ENCODE assay signal across 8 cellular contexts in the genomic region with DNA sequence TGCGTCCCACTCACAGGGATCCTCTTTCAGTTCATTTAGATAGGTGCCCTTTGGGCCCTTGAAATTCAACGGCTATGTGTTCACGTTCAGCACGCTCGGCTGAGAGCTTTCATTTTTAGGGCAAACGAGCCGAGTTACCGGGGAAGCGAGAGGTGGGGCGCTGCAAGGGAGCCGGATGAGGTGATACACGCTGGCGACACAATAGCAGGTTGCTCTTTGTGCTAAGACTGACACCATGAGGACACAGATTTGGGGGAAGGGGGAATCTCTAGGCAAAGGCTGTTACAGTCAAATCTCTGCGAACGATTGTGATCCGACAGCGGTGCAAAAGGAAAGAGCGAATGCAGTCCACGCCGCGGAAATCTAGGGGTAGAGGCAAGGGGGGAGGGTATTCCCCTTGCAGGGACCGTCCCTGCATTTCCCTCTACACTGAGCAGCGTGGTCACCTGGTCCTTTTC. TPM values are rescaled to one million over a fixed set of nuclear protein-coding genes. Genes with fewer than 3 reads are reported as not detected.
DNase-seq lines count a peak whose midpoint lies in the region; ATAC-seq, FAIRE-seq and TF ChIP-seq lines count a peak whose summit lies in the region.

No MANE protein-coding gene starts in this region.

- H3K4me3 ChIP-seq in HCT116 (replicated peaks in 1 of 2; ENCODE audit: low read depth in 1 of 2, low read length in 2 of 2) (peak overlapping the region; percentile 84 to 93), keratinocyte (ENCODE audit: control insufficient read depth in 2 of 3, extremely low read depth in 1 of 3, insufficient read depth in 2 of 3, low read depth in 1 of 3, low read length in 3 of 3) (peak overlapping the region; percentile 69 to 97 (median 78))

- peak overlapping the region; percentile 97 for H3K4me2 ChIP-seq in HCT116 (ENCODE audit: low read length)
- H3K4me2 ChIP-seq in keratinocyte (ENCODE audit: control insufficient read depth, extremely low read depth, insufficient read depth, low read depth, low read length): peak overlapping the region; percentile 99

- H3K27ac ChIP-seq in HCT116 (ENCODE audit: low read depth, low read length): peak overlapping the region; percentile 94
- peak overlapping the region; percentile 96 for H3K27ac ChIP-seq in angular gyrus (ENCODE audit: low read depth, low read length)
- H3K27ac ChIP-seq in keratinocyte (ENCODE audit: control insufficient read depth, insufficient read depth, low read length): peak overlapping the region; percentile 88

- CTCF ChIA-PET in HCT116 (lab: Charles Lee): interaction anchor here (1.5 to 3.1 kb wide), 5 partner anchors 12 to 527 kb away, joined by 5 to 20 read pairs (median 10); no protein-coding TSS in a partner anchor

- intact Hi-C loops in HCT116 (cut with micrococcal nuclease): loop anchor here (2.0 to 5.0 kb wide), 4 partner anchors 18 to 524 kb away; a partner anchor contains a TSS

- peak overlapping the region; percentile 88 for H3K9ac ChIP-seq in HCT116 (ENCODE audit: low read length)
- peak overlapping the region; percentile 86 for H3K9ac ChIP-seq in keratinocyte (ENCODE audit: control insufficient read depth, extremely low read depth, insufficient read depth, low read length)

- dilution Hi-C loops in keratinocyte (cut with MboI; ENCODE audit: extremely low pct_ligation_motif_present, low sequenced_read_pairs): no loop called here

- H3K9me1 ChIP-seq in keratinocyte (ENCODE audit: control insufficient read depth, extremely low read depth, insufficient read depth, low read length): no peaks in the 10 kb centered on the region

- peak; percentile 25 for ATAC-seq in HCT116
- ATAC-seq in stimulated activated naive CD8-positive, alpha-beta T cell treated with anti-CD3 and anti-CD28 coated beads, Interleukin-15, Interleukin-2, amounts not matched to agents 100 U/mL and 50 U/mL, for 24 hours: peak; percentile 15

- H3K27me3 ChIP-seq in HCT116 (ENCODE audit: insufficient read depth, low read length) (no peaks in the 10 kb centered on the region), keratinocyte (ENCODE audit: control insufficient read depth, extremely low read depth, insufficient read depth, low read length) (no peaks in the 10 kb centered on the region)

- no peak for TF ChIP-seq CTCF in HCT116 (IDR thresholded peaks at IDR 0.05 in 2 of 3, conservative IDR thresholded peaks at IDR 0.05 in 1 of 3; ENCODE audit: borderline replicate concordance in 1 of 3, insufficient read depth in 1 of 3, low read depth in 2 of 3, low read length in 2 of 3)
- TF ChIP-seq CTCF in keratinocyte (optimal IDR thresholded peaks at IDR 0.05 in 1 of 3, IDR thresholded peaks at IDR 0.05 in 1 of 3, conservative IDR thresholded peaks at IDR 0.05 in 1 of 3; ENCODE audit: extremely low read depth in 1 of 3, insufficient read depth in 2 of 3, low read length in 3 of 3): peak in 1 of 3 experiments; percentile 9

- peak; percentile 51 to 71 (median 68) for DNase-seq in activated CD4-positive, CD25-positive, alpha-beta regulatory T cell (lab: John Stamatoyannopoulos, UW)
- DNase-seq in activated CD4-positive, CD25-positive, alpha-beta regulatory T cell treated with anti-CD3 and anti-CD28 coated beads, Interleukin-2, amount 50 U/mL, for 72 hours: no peak
- DNase-seq in HCT116 (ENCODE audit: low read depth, low spot score) (no peak), NCI-H69 (lab: John Stamatoyannopoulos, UW) (peak; percentile 78), keratinocyte (ENCODE audit: low read depth, low spot score) (no peak), HT-29 (ENCODE audit: low spot score) (no peak)
- DNase-seq in stimulated activated naive CD8-positive, alpha-beta T cell treated with anti-CD3 and anti-CD28 coated beads, Interleukin-15, Interleukin-2, amounts not matched to agents 100 U/mL and 50 U/mL, for 24 hours: no peak

- RAD21 ChIA-PET in HCT116 (lab: Charles Lee; ENCODE audit: low non-redundant PET in 1 of 2, low total read pairs in 2 of 2, uncharacterized antibody in 2 of 2, unreplicated experiment in 2 of 2): interaction anchor here in 1 of 2 experiments (0.7 to 1.8 kb wide), 4 partner anchors 245 to 526 kb away, joined by 3 to 6 read pairs (median 3); no protein-coding TSS in a partner anchor

- peaks cover 14 to 28% of the 10 kb centered on the region in 2 experiments; a peak in 3 of 4 replicates for H3K4me1 ChIP-seq in HCT116 (ENCODE audit: control insufficient read depth in 1 of 2, insufficient read depth in 2 of 2, low read length in 2 of 2)
- H3K4me1 ChIP-seq in keratinocyte (ENCODE audit: control insufficient read depth, extremely low read depth, insufficient read depth, low read length): peaks cover 11% of the 10 kb centered on the region

- H3K9me2 ChIP-seq in HCT116 (ENCODE audit: insufficient read depth): no peaks in the 10 kb centered on the region

- no TSS peak for BruUV-seq in HCT116 (replicated peaks; lab: Mats Ljungman, UMichigan)

- TF ChIP-seq POLR2A in HCT116 (IDR thresholded peaks at IDR 0.05; ENCODE audit: borderline replicate concordance, extremely low read depth, insufficient read depth, insufficient read length): no peak

- H3K36me3 ChIP-seq in HCT116 (ENCODE audit: control insufficient read depth in 1 of 2, insufficient read depth in 2 of 2, low read length in 2 of 2) (no peaks in the 10 kb centered on the region), keratinocyte (ENCODE audit: control insufficient read depth in 2 of 2, extremely low read depth in 1 of 2, insufficient read depth in 2 of 2, low read length in 2 of 2) (no peaks in the 10 kb centered on the region)

- peaks cover 10% of the 10 kb centered on the region; the same call in 1 of the 2 replicates for H4K20me1 ChIP-seq in HCT116 (ENCODE audit: insufficient read depth)
- peaks cover 6% of the 10 kb centered on the region for H4K20me1 ChIP-seq in keratinocyte (ENCODE audit: control insufficient read depth, extremely low read depth, insufficient read depth, low read length)

- no peak for FAIRE-seq in keratinocyte (lab: Jason Lieb, UNC)

- H3K9me3 ChIP-seq in HCT116 (ENCODE audit: control insufficient read depth in 1 of 2, insufficient read depth in 1 of 2, low read depth in 1 of 2, low read length in 2 of 2) (no peaks in the 10 kb centered on the region), keratinocyte (ENCODE audit: control insufficient read depth, low read depth, low read length) (no peaks in the 10 kb centered on the region)

- no peak; the same call in 1 of the 2 replicates for TF ChIP-seq RAD21 in HCT116 (IDR thresholded peaks at IDR 0.05; ENCODE audit: low read depth)

- H2AFZ ChIP-seq in HCT116 (ENCODE audit: low read depth, low read length, poor library complexity, severe bottlenecking) (peak overlapping the region; percentile 31), keratinocyte (ENCODE audit: control insufficient read depth, low read length) (peak overlapping the region; percentile 72)

- POLR2A ChIA-PET in HCT116 (lab: Charles Lee): interaction anchor here (0.9 to 2.8 kb wide), 11 partner anchors 9 to 526 kb away, joined by 3 to 16 read pairs (median 4); a partner anchor contains a TSS

- H3K79me2 ChIP-seq in HCT116 (ENCODE audit: insufficient read depth, low read length): peaks cover 42% of the 10 kb centered on the region
- H3K79me2 ChIP-seq in keratinocyte (ENCODE audit: control insufficient read depth, insufficient read depth, low read length): peaks cover 37% of the 10 kb centered on the region

TF ChIP-seq in HCT116, 20 proteins besides CTCF, POLR2A, EP300 and RAD21 (continues in another document):
- TF ChIP-seq SRF (IDR thresholded peaks at IDR 0.05; ENCODE audit: low read depth) (no peak), YY1 (IDR thresholded peaks at IDR 0.05; ENCODE audit: extremely low read depth, insufficient replicate concordance, low read depth, low read length) (no peak)
- TF ChIP-seq, protein P1, sequence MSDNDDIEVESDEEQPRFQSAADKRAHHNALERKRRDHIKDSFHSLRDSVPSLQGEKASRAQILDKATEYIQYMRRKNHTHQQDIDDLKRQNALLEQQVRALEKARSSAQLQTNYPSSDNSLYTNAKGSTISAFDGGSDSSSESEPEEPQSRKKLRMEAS (IDR thresholded peaks at IDR 0.05): no peak

RNA-seq across cellular contexts. Expression of a gene that starts 0.7 kb away (rescaled TPM):
- 1.4 TPM for total RNA-seq in HCT116 (2021; ENCODE audit: unreplicated experiment)
- polyA plus RNA-seq in HCT116 (2012): 0.37 and 0.51 TPM in 2 replicates
- polyA plus RNA-seq in keratinocyte: 0.10 to 0.31 TPM (median 0.16 TPM) in 3 replicates
- polyA plus RNA-seq in keratinocyte (2011; ENCODE audit: low read depth): 0.12 TPM
- 0.17 and 0.22 TPM in 2 replicates for polyA plus RNA-seq in keratinocyte (2011; cell fraction: cytosol; rRNA removed)
- polyA plus RNA-seq in keratinocyte (2011; cell fraction: nucleus; rRNA removed): 0.16 and 0.17 TPM in 2 replicates
- 0.13 and 0.25 TPM in 2 replicates for polyA plus RNA-seq in keratinocyte (2012; ENCODE audit: low replicate concordance)
- polyA minus RNA-seq in keratinocyte: 0.10 to 0.35 TPM (median 0.26 TPM) in 3 replicates
- 0.58 TPM for polyA minus RNA-seq in keratinocyte (2011; cell fraction: cytosol; rRNA and poly(A)+ RNA removed)
- 0.16 and 0.32 TPM in 2 replicates for polyA minus RNA-seq in keratinocyte (2011; cell fraction: nucleus; rRNA and poly(A)+ RNA removed)
- total RNA-seq in HT-29 (2014; rRNA removed; shearing (Covaris generic)): 0.28 and 0.42 TPM in 2 replicates

RNA-seq across cellular contexts. Expression of a gene that starts 0.8 kb away (rescaled TPM):
- 58.7 TPM for total RNA-seq in HCT116 (2021; ENCODE audit: unreplicated experiment)
- polyA plus RNA-seq in HCT116 (2012): 25.2 and 30.5 TPM in 2 replicates
- polyA plus RNA-seq in keratinocyte: 11.7 to 39.4 TPM (median 23.8 TPM) in 3 replicates
- polyA plus RNA-seq in keratinocyte (2011; ENCODE audit: low read depth): 134 TPM
- 14.0 and 23.4 TPM in 2 replicates for polyA plus RNA-seq in keratinocyte (2011; cell fraction: cytosol; rRNA removed)
- 11.7 and 16.1 TPM in 2 replicates for polyA plus RNA-seq in keratinocyte (2011; cell fraction: nucleus; rRNA removed)
- polyA plus RNA-seq in keratinocyte (2012; ENCODE audit: low replicate concordance): 26.8 and 38.1 TPM in 2 replicates
- 11.7 to 85.4 TPM (median 37.7 TPM) in 3 replicates for polyA minus RNA-seq in keratinocyte
- polyA minus RNA-seq in keratinocyte (2011; cell fraction: cytosol; rRNA and poly(A)+ RNA removed): 33.4 TPM
- 40.6 and 51.3 TPM in 2 replicates for polyA minus RNA-seq in keratinocyte (2011; cell fraction: nucleus; rRNA and poly(A)+ RNA removed)
- 38.0 and 49.9 TPM in 2 replicates for total RNA-seq in HT-29 (2014; rRNA removed; shearing (Covaris generic))

RNA-seq across cellular contexts. Expression of a gene that starts 44.6 kb away (rescaled TPM):
- 66.4 TPM for total RNA-seq in HCT116 (2021; ENCODE audit: unreplicated experiment)
- 17.5 and 22.0 TPM in 2 replicates for polyA plus RNA-seq in HCT116 (2012)
- 26.2 to 51.0 TPM (median 29.1 TPM) in 3 replicates for polyA plus RNA-seq in keratinocyte
- polyA plus RNA-seq in keratinocyte (2011; ENCODE audit: low read depth): 206 TPM
- polyA plus RNA-seq in keratinocyte (2011; cell fraction: cytosol; rRNA removed): 16.1 and 34.4 TPM in 2 replicates
- 48.3 and 79.4 TPM in 2 replicates for polyA plus RNA-seq in keratinocyte (2011; cell fraction: nucleus; rRNA removed)
- 26.1 and 43.0 TPM in 2 replicates for polyA plus RNA-seq in keratinocyte (2012; ENCODE audit: low replicate concordance)
- 4.9 to 45.8 TPM (median 18.1 TPM) in 3 replicates for polyA minus RNA-seq in keratinocyte
- polyA minus RNA-seq in keratinocyte (2011; cell fraction: cytosol; rRNA and poly(A)+ RNA removed): 14.0 TPM
- polyA minus RNA-seq in keratinocyte (2011; cell fraction: nucleus; rRNA and poly(A)+ RNA removed): 29.6 and 65.8 TPM in 2 replicates
- total RNA-seq in HT-29 (2014; rRNA removed; shearing (Covaris generic)): 12.7 and 18.0 TPM in 2 replicates

Comparison
In these comparisons a context has a peak if more than half of its experiments do, and no peak if none do; other contexts are left out.
1. DNase-seq: peak in activated CD4-positive, CD25-positive, alpha-beta regulatory T cell (4 of 4) and NCI-H69 (single experiment); none in activated CD4-positive, CD25-positive, alpha-beta regulatory T cell treated with anti-CD3 and anti-CD28 coated beads, Interleukin-2, amount 50 U/mL, for 72 hours (single experiment), HCT116 (single experiment), keratinocyte (single experiment), stimulated activated naive CD8-positive, alpha-beta T cell treated with anti-CD3 and anti-CD28 coated beads, Interleukin-15, Interleukin-2, amounts not matched to agents 100 U/mL and 50 U/mL, for 24 hours (single experiment) and HT-29 (single experiment).
2. Peak in every context shown above with its lines, with median percentiles within 50 percentile points of each other: H3K27ac ChIP-seq.